ENCODE assay signal across 7 cellular contexts in the genomic region with DNA sequence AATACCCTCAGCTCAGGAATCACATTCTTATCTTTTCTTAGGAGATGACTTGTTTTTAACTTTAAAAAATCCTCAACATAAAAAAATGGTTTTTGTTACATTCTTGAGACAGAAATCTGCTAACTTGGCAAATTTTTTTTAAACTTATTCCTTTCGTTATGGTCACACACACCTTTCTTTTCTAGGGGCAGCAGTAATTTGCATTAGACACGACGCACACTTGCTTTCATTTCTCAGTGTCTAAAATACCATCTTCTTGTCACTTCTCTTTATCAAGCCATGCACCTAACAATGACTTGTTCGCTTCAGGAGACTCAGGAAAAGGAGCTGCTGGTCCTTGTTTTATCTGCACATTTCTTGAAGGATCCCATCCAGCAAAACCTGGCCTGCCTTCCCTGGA.
DNase-seq lines count a peak whose midpoint lies in the region; ATAC-seq and TF ChIP-seq lines count a peak whose summit lies in the region.

No MANE protein-coding gene starts in this region.

- ATAC-seq in GM18873 (IDR thresholded peaks at IDR 0.05; ENCODE audit: low FRiP score, unreplicated experiment) (peak; percentile 37), HG02642 (IDR thresholded peaks at IDR 0.05; ENCODE audit: poor library complexity, unreplicated experiment) (peak; percentile 67), natural killer cell (peak; percentile 18 to 40 (median 21))

- no peaks in the 10 kb centered on the region for H3K27me3 Mint-ChIP-seq in natural killer cell (ENCODE audit: low read depth in 2 of 2)

- peak overlapping the region; percentile 95 to 97 for H3K27ac Mint-ChIP-seq in natural killer cell

- DNase-seq in OCI-M1 (lab: John Stamatoyannopoulos, UW) (peak; percentile 81), natural killer cell (no peak), T-helper 9 cell (no peak), amniotic stem cell (lab: John Stamatoyannopoulos, UW) (no peak), C1 segment of cervical spinal cord (lab: John Stamatoyannopoulos, UW) (no peak)

- H3K9me3 Mint-ChIP-seq in natural killer cell = peaks cover 7% of the 10 kb centered on the region in 2 donors

- peak overlapping the region; percentile 86 for H3K4me3 Mint-ChIP-seq in natural killer cell

- no peaks in the 10 kb centered on the region for H3K36me3 Mint-ChIP-seq in natural killer cell

- intact Hi-C loops in natural killer cell (cut with micrococcal nuclease) = loop anchor here (1.0 to 10.0 kb wide), 6 partner anchors 11 to 380 kb away; no protein-coding TSS in a partner anchor

- TF ChIP-seq CTCF in natural killer cell (IDR thresholded peaks at IDR 0.05) = no peak

- H3K4me1 Mint-ChIP-seq in natural killer cell = peaks cover 43 to 53% of the 10 kb centered on the region in 2 donors
